In the genomic region with DNA sequence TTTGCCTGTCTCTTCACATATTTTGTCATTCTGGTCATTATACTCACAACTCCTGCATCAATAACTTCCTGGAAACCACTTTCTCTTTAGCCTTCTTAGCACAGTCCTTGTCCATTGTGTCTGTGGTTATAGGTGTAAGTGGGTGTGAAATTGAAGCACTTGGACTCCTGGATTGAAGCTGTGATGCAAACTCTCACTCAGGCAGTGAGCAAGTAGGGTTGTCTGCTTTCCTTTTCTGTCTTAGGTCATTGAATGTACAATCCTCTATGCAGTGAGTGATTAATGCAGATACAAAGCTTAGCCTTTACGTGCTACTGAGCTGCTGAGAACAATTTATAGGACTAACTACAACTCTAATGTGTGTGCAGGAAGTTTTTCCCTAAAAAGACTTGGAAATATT, we compare ENCODE assay signal across 23 cellular contexts. TPM values are rescaled to one million over a fixed set of nuclear protein-coding genes. Genes with fewer than 3 reads are reported as not detected.
DNase-seq lines count a peak whose midpoint lies in the region; FAIRE-seq and TF ChIP-seq lines count a peak whose summit lies in the region.
"Had no signal": no experiment of that assay in that cellular context is flagged by ENCODE, and none has a peak within 500 bp of the region (broad histone marks: within the 10 kb centered on the region; RNA-seq: fewer than 3 reads in every experiment).

No MANE protein-coding gene starts in this region.

- H2BK15ac ChIP-seq in H1 (ENCODE audit: low read length) = no peak overlapping the region

- H2BK120ac ChIP-seq in H1 (replicated peaks; ENCODE audit: low read depth, low read length) = no peak overlapping the region

- no peaks in the 10 kb centered on the region for H3K9me3 ChIP-seq in H1 (ENCODE audit: insufficient read depth in 2 of 2, low read depth in 1 of 2, low read length in 1 of 2)
- no peaks in the 10 kb centered on the region for H3K9me3 ChIP-seq in kidney (ENCODE audit: control insufficient read depth in 1 of 2, low read length in 2 of 2)
- H3K9me3 ChIP-seq: esophagus squamous epithelium, HAP-1, heart right ventricle had no signal

- H3K36me3 ChIP-seq in H1 (ENCODE audit: control insufficient read depth in 2 of 4, insufficient read depth in 4 of 4, low read length in 3 of 4) (no peaks in the 10 kb centered on the region), kidney (ENCODE audit: control insufficient read depth in 1 of 2, insufficient read depth in 2 of 2, low read length in 2 of 2) (no peaks in the 10 kb centered on the region)
- H3K36me3 ChIP-seq: brain microvascular endothelial cell, esophagus squamous epithelium, HAP-1, heart right ventricle, neural progenitor cell had no signal

- POLR2A ChIA-PET in H1 (lab: Charles Lee; ENCODE audit: partially characterized antibody) = no interaction called here

- no peak overlapping the region for H2AK5ac ChIP-seq in H1 (ENCODE audit: low read depth, low read length)

- 0 out of 2 replicates have a peak overlapping the region, but pooled peaks have one; percentile 11 for H2AFZ ChIP-seq in H1 (ENCODE audit: low read length)
- H2AFZ ChIP-seq: neural progenitor cell, parathyroid adenoma had no signal

- TF ChIP-seq POLR2A in H1 (IDR thresholded peaks at IDR 0.05; ENCODE audit: control extremely low read depth in 1 of 2, low read depth in 2 of 2, low read length in 2 of 2) = no peak

- H3K4me2 ChIP-seq in H1 (ENCODE audit: insufficient read depth in 1 of 2, low read depth in 2 of 2, low read length in 2 of 2) = no peak overlapping the region
- H3K4me2 ChIP-seq: neural progenitor cell had no signal

- FAIRE-seq in H1 (lab: Jason Lieb, UNC) = no peak
- no peak for FAIRE-seq in kidney (lab: Jason Lieb, UNC)

- DNase-seq in DMS53 (lab: John Stamatoyannopoulos, UW) (peak; percentile 63), M059J (ENCODE audit: low read depth) (peak; percentile 31), NCI-H510A treated with DMSO at 0.1 percent for 48 hours (lab: John Stamatoyannopoulos, UW) (peak; percentile 66), H1 (ENCODE audit: low read depth in 1 of 2, low spot score in 2 of 2) (no peak), NOMO-1 treated with DMSO at 0.1 percent for 48 hours (lab: John Stamatoyannopoulos, UW; ENCODE audit: unreplicated experiment) (no peak), kidney (no peak)
- no peak for DNase-seq in activated CD4-positive, alpha-beta T cell treated with anti-CD3 and anti-CD28 coated beads, Interleukin-2, amount 50 U/mL, for 1 hour
- DNase-seq: activated CD8-positive, alpha-beta T cell treated with anti-CD3 and anti-CD28 coated beads, Interleukin-2, amount 10 ng/mL, durations not matched to agents 7 days and 5 days; activated T-cell treated with anti-CD3 and anti-CD28 coated beads for 4 hours; amniotic stem cell; brain microvascular endothelial cell; CD4-positive, alpha-beta T cell; esophagus squamous epithelium; foreskin melanocyte; heart right ventricle; NCI-H1694; small intestine; stimulated activated naive CD4-positive, alpha-beta T cell; T-helper 17 cell had no signal

- no peak overlapping the region for H3K27ac ChIP-seq in H1 (ENCODE audit: low read depth, low read length)
- H3K27ac ChIP-seq in kidney (ENCODE audit: low read depth in 2 of 2, low read length in 2 of 2) = no peak overlapping the region
- H3K27ac ChIP-seq: brain microvascular endothelial cell, esophagus squamous epithelium, heart right ventricle, neural progenitor cell, parathyroid adenoma had no signal

- no peak overlapping the region for H2BK12ac ChIP-seq in H1 (ENCODE audit: low read depth, low read length)

- no peak overlapping the region for H2BK20ac ChIP-seq in H1 (ENCODE audit: low read length)

- H3K4ac ChIP-seq in H1 (replicated peaks; ENCODE audit: insufficient read length, low read depth, low read length) = no peak overlapping the region

- no peaks in the 10 kb centered on the region for H3K27me3 ChIP-seq in H1 (replicated peaks in 1 of 4; ENCODE audit: control insufficient read depth in 3 of 4, extremely low read depth in 1 of 4, insufficient read depth in 3 of 4, low read length in 3 of 4)
- H3K27me3 ChIP-seq: brain microvascular endothelial cell, esophagus squamous epithelium, heart right ventricle, neural progenitor cell had no signal

- TF ChIP-seq EP300 in H1 (IDR thresholded peaks at IDR 0.05; ENCODE audit: borderline replicate concordance in 1 of 2, low read depth in 2 of 2, low read length in 2 of 2) = no peak

- no peaks in the 10 kb centered on the region for H3K79me2 ChIP-seq in H1 (ENCODE audit: control insufficient read depth in 1 of 2, insufficient read depth in 2 of 2, low read length in 2 of 2)
- H3K79me2 ChIP-seq: parathyroid adenoma had no signal

- no peak overlapping the region for H2BK5ac ChIP-seq in H1 (ENCODE audit: low read depth, low read length)

- 0 out of 7 replicates have a peak, but pooled peaks cover 0 to 2% (median 0%) of the 10 kb centered on the region in 4 experiments for H3K4me1 ChIP-seq in H1 (replicated peaks in 1 of 4; ENCODE audit: control insufficient read depth in 3 of 4, insufficient read depth in 4 of 4, low read length in 3 of 4)
- no peaks in the 10 kb centered on the region for H3K4me1 ChIP-seq in kidney (ENCODE audit: control insufficient read depth in 1 of 2, insufficient read depth in 1 of 2, low read depth in 1 of 2, low read length in 2 of 2)
- H3K4me1 ChIP-seq: esophagus squamous epithelium, HAP-1, heart right ventricle, parathyroid adenoma had no signal

- no peak overlapping the region for H3K23ac ChIP-seq in H1 (ENCODE audit: insufficient read length)

- no peaks in the 10 kb centered on the region for H3K23me2 ChIP-seq in H1 (ENCODE audit: low read depth, low read length)

- 87% methylated on average over 1 of the region's 1 CpG; no CpG with 5 or more reads in 1 of the 2 experiments for WGBS in H1 (ENCODE audit: extremely low coverage in 1 of 2, insufficient coverage in 1 of 2, insufficient read length in 1 of 2, insufficient replicate concordance in 2 of 2, low coverage in 1 of 2, low lambda C conversion rate in 2 of 2, missing lambda C conversion rate in 1 of 2), 2 experiments

- CTCF ChIA-PET in H1 (lab: Charles Lee; ENCODE audit: partially characterized antibody) = no interaction called here

- no peak overlapping the region for H3K56ac ChIP-seq in H1 (replicated peaks; ENCODE audit: insufficient read length, low read depth, low read length)

- H3K79me1 ChIP-seq in H1 (ENCODE audit: low read depth, low read length) = no peaks in the 10 kb centered on the region

- no peak overlapping the region for H4K91ac ChIP-seq in H1 (replicated peaks; ENCODE audit: insufficient read length, low read length)

- no peaks in the 10 kb centered on the region for H4K20me1 ChIP-seq in H1 (replicated peaks in 1 of 2; ENCODE audit: control insufficient read depth in 1 of 2, insufficient read depth in 2 of 2, low read length in 2 of 2)

- no peak overlapping the region for H4K8ac ChIP-seq in H1 (ENCODE audit: extremely low read depth, insufficient read depth, low read length)

- no peak for TF ChIP-seq CTCF in H1 (IDR thresholded peaks at IDR 0.05; ENCODE audit: control extremely low read depth in 1 of 3, insufficient read depth in 1 of 3, low read depth in 1 of 3, low read length in 3 of 3)
- TF ChIP-seq CTCF in kidney (IDR thresholded peaks at IDR 0.05; ENCODE audit: borderline replicate concordance, extremely low read depth, insufficient read depth) = no peak

- intact Hi-C loops in kidney (cut with DNase I) = no loop called here

- H3K14ac ChIP-seq in H1 (ENCODE audit: insufficient read length) = no peak overlapping the region

- H3K4me3 ChIP-seq in H1 (ENCODE audit: extremely low read depth in 1 of 4, insufficient read depth in 2 of 4, low read depth in 3 of 4, low read length in 4 of 4) = no peak overlapping the region
- no peak overlapping the region for H3K4me3 ChIP-seq in kidney (ENCODE audit: low read length in 2 of 2)
- H3K4me3 ChIP-seq: esophagus squamous epithelium, HAP-1, heart right ventricle, neural progenitor cell had no signal

- H3K9ac ChIP-seq in H1 (replicated peaks in 1 of 4; ENCODE audit: extremely low read depth in 1 of 4, low read depth in 3 of 4, low read length in 3 of 4) (no peak overlapping the region), kidney (ENCODE audit: low read length in 2 of 2) (no peak overlapping the region)
- H3K9ac ChIP-seq: neural progenitor cell, parathyroid adenoma had no signal

- no peak overlapping the region for H3K18ac ChIP-seq in H1 (ENCODE audit: extremely low read depth, low read length)

- TF ChIP-seq RAD21 in H1 (IDR thresholded peaks at IDR 0.05 in 1 of 2, conservative IDR thresholded peaks at IDR 0.05 in 1 of 2; ENCODE audit: low read depth in 2 of 2, low read length in 2 of 2) = no peak

- H4K5ac ChIP-seq in H1 (ENCODE audit: insufficient read length, low read depth, low read length) = no peak overlapping the region

TF ChIP-seq in H1, 55 proteins besides CTCF, POLR2A, EP300 and RAD21 (continues in another document):
- TF ChIP-seq SRF (IDR thresholded peaks at IDR 0.05; ENCODE audit: low read depth, low read length) (no peak), EGR1 (IDR thresholded peaks at IDR 0.05; ENCODE audit: borderline replicate concordance, low read depth, low read length) (no peak), HDAC2 (IDR thresholded peaks at IDR 0.05; ENCODE audit: borderline replicate concordance in 1 of 2, low read depth in 2 of 2, low read length in 2 of 2) (no peak), JUND (IDR thresholded peaks at IDR 0.05; ENCODE audit: low read length) (no peak), PHF8 (conservative IDR thresholded peaks at IDR 0.05; ENCODE audit: low read depth, low read length) (no peak)
- TF ChIP-seq, protein P1, sequence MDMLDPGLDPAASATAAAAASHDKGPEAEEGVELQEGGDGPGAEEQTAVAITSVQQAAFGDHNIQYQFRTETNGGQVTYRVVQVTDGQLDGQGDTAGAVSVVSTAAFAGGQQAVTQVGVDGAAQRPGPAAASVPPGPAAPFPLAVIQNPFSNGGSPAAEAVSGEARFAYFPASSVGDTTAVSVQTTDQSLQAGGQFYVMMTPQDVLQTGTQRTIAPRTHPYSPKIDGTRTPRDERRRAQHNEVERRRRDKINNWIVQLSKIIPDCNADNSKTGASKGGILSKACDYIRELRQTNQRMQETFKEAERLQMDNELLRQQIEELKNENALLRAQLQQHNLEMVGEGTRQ (IDR thresholded peaks at IDR 0.05; ENCODE audit: low read length) = no peak

RNA-seq across cellular contexts. Expression of a gene that starts 54.8 kb away (rescaled TPM):
- 0.62 and 2.0 TPM in 2 replicates for total RNA-seq in M059J (2014; rRNA removed; shearing (Covaris generic))
- total RNA-seq in H1 (2021; fragmentation: NEBNext Ultra II Directional; extraction: Animal tissue kit (Norgen Biotek cat#: 25700)) = 0.94 and 1.2 TPM in 2 replicates
- polyA plus RNA-seq in H1 (2011; rRNA removed) = 0.31 and 0.35 TPM in 2 replicates
- polyA plus RNA-seq in H1 (2011; cell fraction: cytosol; rRNA removed) = 0.40 TPM
- 0.57 TPM for polyA plus RNA-seq in H1 (2011; cell fraction: nucleus; rRNA removed)
- 0.46 to 0.76 TPM (median 0.61 TPM) in 4 replicates for polyA plus RNA-seq in H1 (2012, experiment 1 of 2)
- polyA plus RNA-seq in H1 (2012, experiment 2 of 2) = 0.09 TPM
- 0.71 TPM for polyA plus RNA-seq in H1 (2013, experiment 1 of 2)
- polyA plus RNA-seq in H1 (2013, experiment 2 of 2) = 0.79 TPM
- polyA minus RNA-seq in H1 (2011; rRNA and poly(A)+ RNA removed) = 2.3 and 7.1 TPM in 2 replicates
- polyA minus RNA-seq in H1 (2011; cell fraction: cytosol; rRNA and poly(A)+ RNA removed) = 1.5 TPM
- 6.2 TPM for polyA minus RNA-seq in H1 (2011; cell fraction: nucleus; rRNA and poly(A)+ RNA removed)
- total RNA-seq in kidney = 2.2 TPM
- 0.26 TPM for polyA plus RNA-seq in kidney (ENCODE audit: insufficient read depth, low read depth, low replicate concordance)
- total RNA-seq: activated CD8-positive, alpha-beta T cell treated with anti-CD3 and anti-CD28 coated beads, Interleukin-2, amount 10 ng/mL, durations not matched to agents 7 days and 5 days; CD4-positive, alpha-beta T cell; OCI-LY7; T-helper 17 cell had no signal

Comparison
In these comparisons a context has a peak if more than half of its experiments do, and no peak if none do; other contexts are left out.
1. DNase-seq: peak in DMS53 (single experiment), M059J (single experiment) and NCI-H510A treated with DMSO at 0.1 percent for 48 hours (single experiment); none in H1 (0 of 2), NOMO-1 treated with DMSO at 0.1 percent for 48 hours (single experiment), activated CD4-positive, alpha-beta T cell treated with anti-CD3 and anti-CD28 coated beads, Interleukin-2, amount 50 U/mL, for 1 hour (single experiment) and kidney (single experiment).